In the genomic region with DNA sequence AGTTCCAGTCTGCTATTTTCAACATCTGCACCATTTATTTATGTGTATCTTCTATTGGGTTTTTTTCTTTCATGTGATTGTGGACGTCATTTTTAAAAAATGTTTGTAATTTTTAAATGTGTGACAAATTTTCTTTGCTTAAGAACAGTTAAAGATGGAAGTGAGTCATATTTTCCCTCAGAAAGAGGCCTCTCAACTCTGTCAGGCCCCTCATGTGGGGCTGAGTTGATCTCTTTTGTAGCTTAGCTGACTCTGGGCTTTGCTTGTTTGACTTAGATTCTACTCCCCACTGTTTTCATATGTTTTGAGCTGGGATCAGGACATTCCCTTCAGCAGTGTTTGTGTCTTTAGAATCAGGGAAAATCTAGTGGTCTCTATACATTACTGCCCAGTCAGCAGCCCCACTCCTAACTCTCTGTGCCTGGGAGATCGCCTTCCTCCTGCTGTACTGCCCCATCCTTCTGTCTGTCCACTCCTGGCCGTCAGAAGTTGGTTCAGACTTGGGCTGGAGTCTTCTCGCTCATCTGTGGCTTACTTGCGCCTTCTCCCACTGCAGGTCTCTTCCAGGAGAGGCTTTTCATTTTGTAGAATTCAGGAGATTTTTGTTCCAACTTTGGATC, we compare ENCODE assay signal across 9 cellular contexts.
DNase-seq lines count a peak whose midpoint lies in the region; ATAC-seq and TF ChIP-seq lines count a peak whose summit lies in the region.
"Had no signal": no experiment of that assay in that cellular context is flagged by ENCODE, and none has a peak within 500 bp of the region (broad histone marks: within the 10 kb centered on the region; RNA-seq: fewer than 3 reads in every experiment).

No MANE protein-coding gene starts in this region.

- H3K4me3 ChIP-seq in CD8-positive, alpha-beta memory T cell (ENCODE audit: low read length) = no peak overlapping the region
- no peak overlapping the region for H3K4me3 ChIP-seq in HUES48 (ENCODE audit: low read depth, low read length)
- no peak overlapping the region for H3K4me3 ChIP-seq in mammary epithelial cell (replicated peaks in 1 of 3; ENCODE audit: insufficient read depth in 1 of 3, low read depth in 2 of 3, low read length in 3 of 3)
- H3K4me3 ChIP-seq: MG63 had no signal

- H3K9me3 Mint-ChIP-seq in CD8-positive, alpha-beta memory T cell = no peaks in the 10 kb centered on the region
- H3K9me3 Mint-ChIP-seq in natural killer cell treated with Interleukin-12 subunit alpha and Interleukin-12 subunit beta and Interleukin-15 and Interleukin-18, amount 100 ng/mL, for 72 hours = no peaks in the 10 kb centered on the region

- in situ Hi-C loops in mammary epithelial cell (cut with MboI; ENCODE audit: low sequenced_read_pairs in 2 of 2) = no loop called here

- H3K27ac Mint-ChIP-seq in CD8-positive, alpha-beta memory T cell = peak overlapping the region in 6 of 8 donors; percentile 48 to 73 (median 66)
- peak overlapping the region; percentile 34 to 73 for H3K27ac Mint-ChIP-seq in natural killer cell treated with Interleukin-12 subunit alpha and Interleukin-12 subunit beta and Interleukin-15 and Interleukin-18, amount 100 ng/mL, for 72 hours

- no peak overlapping the region for H3K27ac ChIP-seq in CD8-positive, alpha-beta memory T cell (ENCODE audit: low read depth, low read length)
- H3K27ac ChIP-seq in HUES48 (ENCODE audit: low read depth, low read length) = peak overlapping the region; percentile 50
- H3K27ac ChIP-seq in mammary epithelial cell (ENCODE audit: insufficient read depth, low read depth, low read length) = no peak overlapping the region

- dilution Hi-C loops in mammary epithelial cell (cut with HindIII; ENCODE audit: low sequenced_read_pairs) = no loop called here

- H3K4me1 ChIP-seq in CD8-positive, alpha-beta memory T cell (ENCODE audit: insufficient read depth, low read length) = no peaks in the 10 kb centered on the region
- H3K4me1 ChIP-seq in HUES48 (ENCODE audit: control insufficient read depth, insufficient read depth, low read length) = peaks cover 17% of the 10 kb centered on the region
- H3K4me1 ChIP-seq in mammary epithelial cell (ENCODE audit: insufficient read depth, low read length) = no peaks in the 10 kb centered on the region

- no peak overlapping the region for H3K9ac ChIP-seq in HUES48 (ENCODE audit: low read depth, low read length)
- H3K9ac ChIP-seq in mammary epithelial cell (ENCODE audit: insufficient read depth, low read length) = no peak overlapping the region

- no peak overlapping the region for H3K4me2 ChIP-seq in mammary epithelial cell (ENCODE audit: insufficient read depth, low read depth, low read length)

- H3K27me3 Mint-ChIP-seq in CD8-positive, alpha-beta memory T cell = no peaks in the 10 kb centered on the region
- H3K27me3 Mint-ChIP-seq in natural killer cell treated with Interleukin-12 subunit alpha and Interleukin-12 subunit beta and Interleukin-15 and Interleukin-18, amount 100 ng/mL, for 72 hours = no peaks in the 10 kb centered on the region

- H3K9me3 ChIP-seq in CD8-positive, alpha-beta memory T cell (ENCODE audit: low read length) = no peaks in the 10 kb centered on the region
- no peaks in the 10 kb centered on the region; the same call in 1 of the 2 replicates for H3K9me3 ChIP-seq in HUES48 (ENCODE audit: control insufficient read depth, insufficient read depth, low read length)
- H3K9me3 ChIP-seq in mammary epithelial cell (replicated peaks; ENCODE audit: insufficient read depth, low read length) = no peaks in the 10 kb centered on the region

- DNase-seq in CD8-positive, alpha-beta memory T cell = no peak
- peak; percentile 66 for DNase-seq in brain pericyte (ENCODE audit: low read depth, low spot score)
- no peak for DNase-seq in natural killer cell treated with Interleukin-12 subunit alpha and Interleukin-12 subunit beta and Interleukin-15 and Interleukin-18, amount 100 ng/mL, for 72 hours (ENCODE audit: low spot score)
- no peak for DNase-seq in NCI-H526 treated with DMSO at 0.1 percent for 48 hours (lab: John Stamatoyannopoulos, UW)
- no peak for DNase-seq in mesenteric fat pad (ENCODE audit: low spot score)
- DNase-seq in mammary epithelial cell = no peak
- DNase-seq: MG63; stimulated activated CD4-positive, alpha-beta T cell treated with anti-CD3 and anti-CD28 coated beads, Interleukin-4, amount 100 ng/mL, for 4 hours had no signal

- no peak overlapping the region for H3K4me3 Mint-ChIP-seq in CD8-positive, alpha-beta memory T cell
- no peak overlapping the region for H3K4me3 Mint-ChIP-seq in natural killer cell treated with Interleukin-12 subunit alpha and Interleukin-12 subunit beta and Interleukin-15 and Interleukin-18, amount 100 ng/mL, for 72 hours

- intact Hi-C loops in mammary epithelial cell (cut with micrococcal nuclease) = no loop called here

- no peak for ATAC-seq in natural killer cell treated with Interleukin-12 subunit alpha and Interleukin-12 subunit beta and Interleukin-15 and Interleukin-18, amount 100 ng/mL, for 72 hours

- WGBS in mammary epithelial cell (ENCODE audit: low coverage, missing lambda C conversion rate) = 95% methylated on average over 5 of the region's 5 CpGs

- H3K36me3 ChIP-seq in CD8-positive, alpha-beta memory T cell (ENCODE audit: insufficient read depth, low read length) = peaks cover 38% of the 10 kb centered on the region
- H3K36me3 ChIP-seq in HUES48 (ENCODE audit: control insufficient read depth, insufficient read depth, low read length) (peaks cover 49% of the 10 kb centered on the region), mammary epithelial cell (ENCODE audit: insufficient read depth, low read length) (peaks cover 26% of the 10 kb centered on the region)

- peaks cover 18 to 38% (median 27%) of the 10 kb centered on the region in 3 donors for H3K4me1 Mint-ChIP-seq in CD8-positive, alpha-beta memory T cell
- peaks cover 14 to 27% of the 10 kb centered on the region in 2 donors for H3K4me1 Mint-ChIP-seq in natural killer cell treated with Interleukin-12 subunit alpha and Interleukin-12 subunit beta and Interleukin-15 and Interleukin-18, amount 100 ng/mL, for 72 hours (ENCODE audit: low read depth in 2 of 2)

- TF ChIP-seq CTCF in mammary epithelial cell (conservative IDR thresholded peaks at IDR 0.05 in 1 of 2, IDR thresholded peaks at IDR 0.05 in 1 of 2; ENCODE audit: extremely low read depth in 1 of 2, insufficient read depth in 1 of 2, low read depth in 1 of 2, low read length in 2 of 2) = no peak

- H3K79me2 ChIP-seq in mammary epithelial cell (ENCODE audit: insufficient read depth, low read length) = peaks cover 25% of the 10 kb centered on the region

- POLR2A ChIA-PET in CD8-positive, alpha-beta memory T cell (lab: Charles Lee) = no interaction called here

- no peaks in the 10 kb centered on the region for H3K27me3 ChIP-seq in CD8-positive, alpha-beta memory T cell (ENCODE audit: insufficient read depth, low read length, poor library complexity, severe bottlenecking)
- H3K27me3 ChIP-seq in HUES48 (ENCODE audit: control insufficient read depth, insufficient read depth, low read length) = no peaks in the 10 kb centered on the region
- no peaks in the 10 kb centered on the region for H3K27me3 ChIP-seq in mammary epithelial cell (ENCODE audit: insufficient read depth, low read length)
- H3K27me3 ChIP-seq: MG63 had no signal

- no TSS peak for BruUV-seq in mammary epithelial cell (replicated peaks; lab: Mats Ljungman, UMichigan)

- no peak overlapping the region for H2AFZ ChIP-seq in mammary epithelial cell (ENCODE audit: low read depth, low read length)

- CTCF ChIA-PET in CD8-positive, alpha-beta memory T cell (lab: Charles Lee) = no interaction called here
- CTCF ChIA-PET in mammary epithelial cell (lab: Charles Lee; ENCODE audit: low non-redundant PET) = no interaction called here

- peaks cover 8 to 48% (median 10%) of the 10 kb centered on the region in 3 donors for H3K36me3 Mint-ChIP-seq in CD8-positive, alpha-beta memory T cell
- H3K36me3 Mint-ChIP-seq in natural killer cell treated with Interleukin-12 subunit alpha and Interleukin-12 subunit beta and Interleukin-15 and Interleukin-18, amount 100 ng/mL, for 72 hours = peaks cover 14% of the 10 kb centered on the region

- no peaks in the 10 kb centered on the region for H4K20me1 ChIP-seq in mammary epithelial cell (ENCODE audit: insufficient read depth, low read length)
